Comparison of ENCODE assay signal across 17 cellular contexts in genomic region chr7:332020-332517, GRCh38. TPM values are rescaled to one million over a fixed set of nuclear protein-coding genes. Genes with fewer than 3 reads are reported as not detected.
A peak's percentile ranks its signal among the peaks of the same experiment; 100 is the strongest.
DNase-seq lines count a peak whose midpoint lies in the region; ATAC-seq and TF ChIP-seq lines count a peak whose summit lies in the region.
"Had no signal": no experiment of that assay in that cellular context is flagged by ENCODE, and none has a peak within 500 bp of the region (broad histone marks: within the 10 kb centered on the region; RNA-seq: fewer than 3 reads in every experiment).

No MANE protein-coding gene starts in this region.

- H3K9me3 ChIP-seq in Caco-2, result no peaks in the 10 kb centered on the region
- H3K9me3 ChIP-seq in RWPE2 (ENCODE audit: severe bottlenecking), result no peaks in the 10 kb centered on the region
- H3K9me3 ChIP-seq in right lobe of liver, result no peaks in the 10 kb centered on the region
- no peaks in the 10 kb centered on the region for H3K9me3 ChIP-seq in spleen
- H3K9me3 ChIP-seq: testis had no signal

- TF ChIP-seq POLR2A in right lobe of liver (IDR thresholded peaks at IDR 0.05) (peak; percentile 43), spleen (IDR thresholded peaks at IDR 0.05) (no peak)

- 64% methylated on average over 8 of the region's 23 CpGs for WGBS in right lobe of liver (ENCODE audit: insufficient coverage, low coverage, low lambda C conversion rate, missing lambda C conversion rate)
- 66 to 90% (median 78%) methylated on average over 8 to 23 of the region's 23 CpGs for WGBS in spleen, 5 donors

- ATAC-seq in RWPE2 (ENCODE audit: low read depth), result no peak
- ATAC-seq in right lobe of liver, result peak; percentile 44 to 58 (median 51)
- ATAC-seq in GM21528 (IDR thresholded peaks at IDR 0.05; ENCODE audit: low FRiP score, unreplicated experiment), result no peak
- no peak for ATAC-seq in activated T-cell treated with anti-CD3 and anti-CD28 coated beads, Interleukin-2, amount 50 U/mL, for 4 hours

- H3K9me3 Mint-ChIP-seq in Caco-2 (ENCODE audit: unreplicated experiment), result peaks cover 12% of the 10 kb centered on the region
- H3K9me3 Mint-ChIP-seq in activated T-cell treated with anti-CD3 and anti-CD28 coated beads, Interleukin-2, amount 50 U/mL, for 4 hours, result no peaks in the 10 kb centered on the region

- DNase-seq in Caco-2 (no peak), RWPE2 (ENCODE audit: low spot score) (peak; percentile 52), right lobe of liver (peak; percentile 62 to 78 (median 68)), spleen (peak; percentile 64), NCI-H510A treated with DMSO at 0.1 percent for 48 hours (lab: John Stamatoyannopoulos, UW) (no peak)
- DNase-seq in activated T-cell treated with anti-CD3 and anti-CD28 coated beads, Interleukin-2, amount 50 U/mL, for 4 hours, result no peak
- DNase-seq: cerebellar nuclear complex had no signal

- H3K4me1 Mint-ChIP-seq in Caco-2 (ENCODE audit: low read depth, unreplicated experiment), result peaks cover 43% of the 10 kb centered on the region
- H3K4me1 Mint-ChIP-seq in activated T-cell treated with anti-CD3 and anti-CD28 coated beads, Interleukin-2, amount 50 U/mL, for 4 hours (ENCODE audit: low read depth), result peaks cover 8% of the 10 kb centered on the region

- CTCF ChIA-PET in Caco-2 (lab: Charles Lee), result interaction anchor here (0.5 to 3.5 kb wide), 5 partner anchors 10 to 312 kb away, joined by 3 to 19 read pairs (median 9); no protein-coding TSS in a partner anchor

- H3K27me3 ChIP-seq in Caco-2 (replicated peaks; ENCODE audit: control insufficient read depth, insufficient read depth, low read length) (no peaks in the 10 kb centered on the region), RWPE2 (ENCODE audit: insufficient read depth, poor library complexity, severe bottlenecking) (no peaks in the 10 kb centered on the region), right lobe of liver (no peaks in the 10 kb centered on the region), spleen (replicated peaks in 1 of 7) (peaks cover 0 to 16% (median 0%) of the 10 kb centered on the region in 7 donors)
- H3K27me3 ChIP-seq: testis had no signal

- H3K4me3 Mint-ChIP-seq in Caco-2 (ENCODE audit: unreplicated experiment), result peak overlapping the region; percentile 67
- H3K4me3 Mint-ChIP-seq in activated T-cell treated with anti-CD3 and anti-CD28 coated beads, Interleukin-2, amount 50 U/mL, for 4 hours, result no peak overlapping the region
- H3K4me3 Mint-ChIP-seq: neural crest cell; T-helper 1 cell treated with Interleukin-12 subunit alpha and Interleukin-12 subunit beta and Interleukin-4 antibody, amounts not matched to agents 30 μg/mL and 1 μg/mL, for 36 hours had no signal

- H3K36me3 Mint-ChIP-seq in Caco-2 (ENCODE audit: insufficient read depth, unreplicated experiment), result peaks cover 8% of the 10 kb centered on the region
- H3K36me3 Mint-ChIP-seq in activated T-cell treated with anti-CD3 and anti-CD28 coated beads, Interleukin-2, amount 50 U/mL, for 4 hours (ENCODE audit: insufficient read depth), result no peaks in the 10 kb centered on the region

- POLR2A ChIA-PET in Caco-2 (lab: Charles Lee), result interaction anchor here (1.7 kb wide), 1 partner anchor 171 kb away, joined by 21 read pairs; no protein-coding TSS in a partner anchor

- H3K4me3 ChIP-seq in Caco-2 (ENCODE audit: low read depth, low read length) (no peak overlapping the region), RWPE2 (ENCODE audit: severe bottlenecking) (no peak overlapping the region), right lobe of liver (peak overlapping the region in 2 of 3 donors; percentile 33 to 53), spleen (peak overlapping the region in 1 of 8 donors; percentile 62)

- no peak for TF ChIP-seq CTCF in Caco-2 (IDR thresholded peaks at IDR 0.05; ENCODE audit: insufficient read depth in 1 of 2, low read depth in 1 of 2, low read length in 1 of 2, severe bottlenecking in 1 of 2, unreplicated experiment in 1 of 2)
- TF ChIP-seq CTCF in RWPE2 (IDR thresholded peaks at IDR 0.05; ENCODE audit: poor library complexity, severe bottlenecking), result no peak
- no peak for TF ChIP-seq CTCF in right lobe of liver (IDR thresholded peaks at IDR 0.05)
- no peak for TF ChIP-seq CTCF in spleen (IDR thresholded peaks at IDR 0.05 in 8 of 11, conservative IDR thresholded peaks at IDR 0.05 in 3 of 11)

- H3K4me1 ChIP-seq in Caco-2, result peaks cover 31% of the 10 kb centered on the region
- peaks cover 4% of the 10 kb centered on the region for H3K4me1 ChIP-seq in RWPE2 (ENCODE audit: insufficient read depth, poor library complexity, severe bottlenecking)
- H3K4me1 ChIP-seq in right lobe of liver, result peaks cover 0 to 24% (median 7%) of the 10 kb centered on the region in 4 donors
- H3K4me1 ChIP-seq in spleen, result peaks cover 0 to 16% (median 13%) of the 10 kb centered on the region in 6 donors

- no peak overlapping the region for H3K27ac Mint-ChIP-seq in Caco-2 (ENCODE audit: unreplicated experiment)
- H3K27ac Mint-ChIP-seq: effector memory CD8-positive, alpha-beta T cell; T-helper 1 cell treated with Interleukin-12 subunit alpha and Interleukin-12 subunit beta and Interleukin-4 antibody, amounts not matched to agents 30 μg/mL and 1 μg/mL, for 36 hours had no signal

- no peak overlapping the region for H3K27ac ChIP-seq in RWPE2 (ENCODE audit: poor library complexity, severe bottlenecking)
- peak overlapping the region; percentile 5 to 76 (median 56) for H3K27ac ChIP-seq in right lobe of liver
- H3K27ac ChIP-seq in spleen, result no peak overlapping the region
- H3K27ac ChIP-seq: testis had no signal

- no peaks in the 10 kb centered on the region for H3K27me3 Mint-ChIP-seq in Caco-2 (ENCODE audit: insufficient read depth, unreplicated experiment)
- peaks cover 4% of the 10 kb centered on the region for H3K27me3 Mint-ChIP-seq in activated T-cell treated with anti-CD3 and anti-CD28 coated beads, Interleukin-2, amount 50 U/mL, for 4 hours (ENCODE audit: low read depth)

- no peaks in the 10 kb centered on the region for H3K36me3 ChIP-seq in Caco-2 (ENCODE audit: control insufficient read depth, insufficient read depth, low read length)
- H3K36me3 ChIP-seq in RWPE2 (ENCODE audit: low read depth), result no peaks in the 10 kb centered on the region
- H3K36me3 ChIP-seq in right lobe of liver, result no peaks in the 10 kb centered on the region
- no peaks in the 10 kb centered on the region for H3K36me3 ChIP-seq in spleen
- H3K36me3 ChIP-seq: WERI-Rb-1 had no signal

- BruUV-seq in Caco-2 (replicated peaks; lab: Mats Ljungman, UMichigan), result no TSS peak

- intact Hi-C loops in Caco-2 (cut with micrococcal nuclease; ENCODE audit: unreplicated experiment) (loop anchor here (2.0 kb wide), 1 partner anchor 187 kb away; the partner anchor contains the start of gene PDGFA), right lobe of liver (cut with DNase I) (no loop called here), spleen (cut with DNase I; ENCODE audit: low total_unique reads) (loop anchor here (5.0 to 10.0 kb wide), 2 partner anchors 185 to 303 kb away; partner anchors contain the start of gene PDGFA)

RNA-seq across cellular contexts. Expression of gene FOXL3, which starts 42.1 kb away (rescaled TPM):
- total RNA-seq in Caco-2 (2022) (not detected in 2 replicates), right lobe of liver (not detected), spleen (not detected)
- polyA plus RNA-seq in spleen, result not detected
- not detected for total RNA-seq in activated T-cell treated with anti-CD3 and anti-CD28 coated beads, Interleukin-2, amount 50 U/mL, for 4 hours
- total RNA-seq: fibroblast of lung, HT-29, mesenteric fat pad, neural crest cell, renal cortical epithelial cell had no signal
- polyA plus RNA-seq: fibroblast of lung had no signal

Comparison
In these comparisons a context has a peak if more than half of its experiments do, and no peak if none do; other contexts are left out.
1. DNase-seq: peak in RWPE2 (single experiment), right lobe of liver (3 of 3) and spleen (single experiment); none in Caco-2 (0 of 2), NCI-H510A treated with DMSO at 0.1 percent for 48 hours (single experiment) and activated T-cell treated with anti-CD3 and anti-CD28 coated beads, Interleukin-2, amount 50 U/mL, for 4 hours (single experiment).
2. H3K4me3 ChIP-seq: peak in right lobe of liver (2 of 3); none in Caco-2 (single experiment) and RWPE2 (single experiment).
3. ATAC-seq: peak in right lobe of liver (4 of 4); none in RWPE2 (single experiment), GM21528 (single experiment) and activated T-cell treated with anti-CD3 and anti-CD28 coated beads, Interleukin-2, amount 50 U/mL, for 4 hours (0 of 2).
4. H3K27ac ChIP-seq: peak in right lobe of liver (3 of 3); none in RWPE2 (single experiment) and spleen (0 of 8).
5. intact Hi-C loops: an anchor here in Caco-2 (2.0 kb wide) and spleen (5.0 to 10.0 kb wide); none called in right lobe of liver.